In genomic region chr2:109166811-109167210, GRCh38 we compare ENCODE assay signal across 20 cellular contexts. TPM values are rescaled to one million over a fixed set of nuclear protein-coding genes. Genes with fewer than 3 reads are reported as not detected.
DNase-seq lines count a peak whose midpoint lies in the region; ATAC-seq, FAIRE-seq and TF ChIP-seq lines count a peak whose summit lies in the region.
"Had no signal": no experiment of that assay in that cellular context is flagged by ENCODE, and none has a peak within 500 bp of the region (broad histone marks: within the 10 kb centered on the region; RNA-seq: fewer than 3 reads in every experiment).

No MANE protein-coding gene starts in this region.

- POLR2A ChIA-PET in BJ (lab: Charles Lee): interaction anchor here (0.6 kb wide), 1 partner anchor 10 kb away, joined by 3 read pairs; no protein-coding TSS in a partner anchor
- POLR2A ChIA-PET in HepG2 (lab: Yijun Ruan, JAX): no interaction called here

- H3K27me3 ChIP-seq in BJ (ENCODE audit: control insufficient read depth, insufficient read depth, low read length) (no peaks in the 10 kb centered on the region), HepG2 (ENCODE audit: control insufficient read depth in 1 of 2, insufficient read depth in 2 of 2, low read length in 2 of 2) (peaks cover 0 to under 1% of the 10 kb centered on the region in 2 experiments; a peak in 2 of 5 replicates)
- H3K27me3 ChIP-seq: right atrium auricular region, vagina had no signal

- CTCF ChIA-PET in BJ (lab: Yijun Ruan, JAX): interaction anchor here (1.2 to 1.7 kb wide), 3 partner anchors 15 to 39 kb away, joined by 3 to 5 read pairs (median 4); no protein-coding TSS in a partner anchor
- CTCF ChIA-PET in HepG2 (lab: Yijun Ruan, JAX; ENCODE audit: low intra/inter-chr PET ratio, low total read pairs): no interaction called here

- in situ Hi-C loops in HepG2 (cut with HindIII; ENCODE audit: extremely low pct_ligation_motif_present, low pct_unique_long_range_greater_than_20kb): no loop called here

- H3K9ac ChIP-seq in HepG2 (ENCODE audit: insufficient read depth, low read depth, low read length): no peak overlapping the region

- H3K4me1 ChIP-seq in HepG2 (ENCODE audit: insufficient read depth, low read length): no peaks in the 10 kb centered on the region

- no peak for TF ChIP-seq POLR2A in HepG2 (IDR thresholded peaks at IDR 0.05; ENCODE audit: insufficient read depth in 1 of 2, low read depth in 2 of 2, low read length in 2 of 2)

- H3K27ac ChIP-seq in HepG2 (ENCODE audit: extremely low read length, insufficient read depth, low read length): no peak overlapping the region
- H3K27ac ChIP-seq: HL-60, right atrium auricular region, WERI-Rb-1 had no signal

- no peaks in the 10 kb centered on the region for H3K79me2 ChIP-seq in HepG2 (ENCODE audit: insufficient read depth, low read length)

- TF ChIP-seq RAD21 in HepG2 (CRISPR knock-in tag; IDR thresholded peaks at IDR 0.05): no peak

- DNase-seq in BJ (ENCODE audit: low read depth): peak; percentile 29
- peak; percentile 87 for DNase-seq in LHCN-M2 (ENCODE audit: low read depth)
- peak; percentile 82 to 97 for DNase-seq in cardiac fibroblast (ENCODE audit: low read depth in 2 of 2)
- DNase-seq in iris pigment epithelial cell (ENCODE audit: low read depth): peak; percentile 64
- no peak for DNase-seq in sciatic nerve (ENCODE audit: low spot score)
- no peak for DNase-seq in stimulated activated CD4-positive, alpha-beta T cell treated with anti-CD3 and anti-CD28 coated beads, Interleukin-2, amount 100 ng/mL, for 24 hours
- no peak for DNase-seq in OCI-M1 (lab: John Stamatoyannopoulos, UW)
- no peak for DNase-seq in HepG2 (ENCODE audit: low spot score)
- DNase-seq: activated CD4-positive, alpha-beta memory T cell treated with anti-CD3 and anti-CD28 coated beads for 36 hours; activated T-cell treated with anti-CD3 and anti-CD28 coated beads, Interleukin-2, amount 50 U/mL, for 24 hours; effector CD4-positive, alpha-beta T cell; left cardiac atrium; WERI-Rb-1 had no signal

- H4K20me1 ChIP-seq in HepG2 (ENCODE audit: insufficient read depth, low read length): no peaks in the 10 kb centered on the region

- H3K36me3 ChIP-seq in BJ (ENCODE audit: control insufficient read depth, insufficient read depth, low read length): no peaks in the 10 kb centered on the region; the same call in 1 of the 2 replicates
- no peaks in the 10 kb centered on the region for H3K36me3 ChIP-seq in HepG2 (replicated peaks in 1 of 2; ENCODE audit: control insufficient read depth in 1 of 2, insufficient read depth in 2 of 2, low read length in 2 of 2)
- H3K36me3 ChIP-seq: right atrium auricular region, vagina, WERI-Rb-1 had no signal

- H3K4me2 ChIP-seq in HepG2 (ENCODE audit: low read depth, low read length): no peak overlapping the region

- ATAC-seq in sciatic nerve: no peak
- no peak for ATAC-seq in HepG2
- ATAC-seq: GM12878, K562, left cardiac atrium had no signal

- TF ChIP-seq EP300 in HepG2 (IDR thresholded peaks at IDR 0.05; ENCODE audit: low read depth in 2 of 2, low read length in 2 of 2) (no peak), HepG2 (CRISPR knock-in tag; IDR thresholded peaks at IDR 0.05; ENCODE audit: borderline replicate concordance) (no peak)

- TF ChIP-seq CTCF in BJ (IDR thresholded peaks at IDR 0.05; ENCODE audit: insufficient read depth, low read depth, low read length) (no peak), cardiac fibroblast (IDR thresholded peaks at IDR 0.05; ENCODE audit: low read depth, low read length) (no peak), HepG2 (CRISPR knock-in tag; IDR thresholded peaks at IDR 0.05) (no peak)

- BruUV-seq in HepG2 (replicated peaks; lab: Mats Ljungman, UMichigan): no TSS peak

- no peaks in the 10 kb centered on the region for H3K9me3 ChIP-seq in HepG2 (ENCODE audit: low read length)
- H3K9me3 ChIP-seq: right atrium auricular region, vagina had no signal

- no peak overlapping the region for H2AFZ ChIP-seq in HepG2 (ENCODE audit: low read length)

- FAIRE-seq in HepG2 (lab: Jason Lieb, UNC): no peak
- FAIRE-seq: bronchial epithelial cell, frontal cortex, GM12878, K562 had no signal

- 30% methylated on average over 2 of the region's 2 CpGs for WGBS in HepG2 (ENCODE audit: low lambda C conversion rate)

- intact Hi-C loops in sciatic nerve (cut with DNase I) (no loop called here), HepG2 (cut with micrococcal nuclease; ENCODE audit: unreplicated experiment) (no loop called here)

- H3K4me3 ChIP-seq in BJ (ENCODE audit: low read depth, low read length): no peak overlapping the region
- H3K4me3 ChIP-seq in cardiac fibroblast (replicated peaks in 1 of 2; ENCODE audit: low read depth in 2 of 2, low read length in 2 of 2): no peak overlapping the region
- no peak overlapping the region for H3K4me3 ChIP-seq in HepG2 (replicated peaks in 1 of 3; ENCODE audit: insufficient read depth in 1 of 3, low read depth in 2 of 3, low read length in 3 of 3)
- H3K4me3 ChIP-seq: GM12878, K562, right atrium auricular region, vagina had no signal

TF ChIP-seq in HepG2, 621 proteins besides CTCF, POLR2A, EP300 and RAD21:
- TF ChIP-seq KLF9 (CRISPR knock-in tag; IDR thresholded peaks at IDR 0.05; ENCODE audit: low read depth): no peak

RNA-seq across cellular contexts. Expression of gene SH3RF3, which starts 37.8 kb away (rescaled TPM):
- polyA plus RNA-seq in BJ (2011; rRNA removed): 3.2 and 3.6 TPM in 2 replicates
- 7.8 and 8.6 TPM in 2 replicates for polyA minus RNA-seq in BJ (2011; rRNA and poly(A)+ RNA removed)
- total RNA-seq in LHCN-M2 (2014; rRNA removed): 6.6 and 7.4 TPM in 2 replicates
- 5.8 TPM for polyA plus RNA-seq in LHCN-M2 (2012)
- 6.4 TPM for total RNA-seq in sciatic nerve
- total RNA-seq in HepG2 (2016; rRNA removed; fragmentation: Illumina TruSeq; extraction: Trizol): 0.04 TPM in 1 of 2 replicates, not detected in the other
- total RNA-seq in HepG2 (2016; cell fraction: cytosol; rRNA removed; fragmentation: Illumina TruSeq; extraction: Trizol; ENCODE audit: low read depth): not detected in 2 replicates
- 0.02 TPM in 1 of 2 replicates, not detected in the other for total RNA-seq in HepG2 (2016; cell fraction: insoluble cytoplasmic fraction; rRNA removed; fragmentation: Illumina TruSeq; extraction: Trizol)
- total RNA-seq in HepG2 (2016; cell fraction: membrane; rRNA removed; fragmentation: Illumina TruSeq; extraction: Trizol): not detected in 2 replicates
- total RNA-seq in HepG2 (2016; cell fraction: nucleus; rRNA removed; fragmentation: Illumina TruSeq; extraction: Trizol): not detected in 2 replicates
- 0.01 TPM in 1 of 2 replicates, not detected in the other for polyA plus RNA-seq in HepG2 (2011; rRNA removed)
- not detected in 2 replicates for polyA plus RNA-seq in HepG2 (2011; cell fraction: cytosol; rRNA removed)
- polyA plus RNA-seq in HepG2 (2011; cell fraction: nucleus; rRNA removed): 0.02 TPM in 1 of 2 replicates, not detected in the other
- polyA plus RNA-seq in HepG2 (2012): 0.03 and 0.05 TPM in 2 replicates
- not detected in 2 replicates for polyA plus RNA-seq in HepG2 (2016; cell fraction: cytosol; fragmentation: Illumina TruSeq; extraction: Trizol; ENCODE audit: low read depth)
- polyA plus RNA-seq in HepG2 (2016; cell fraction: insoluble cytoplasmic fraction; fragmentation: Illumina TruSeq; extraction: Trizol; ENCODE audit: low read depth): 0.03 TPM in 1 of 2 replicates, not detected in the other
- not detected in 2 replicates for polyA plus RNA-seq in HepG2 (2016; cell fraction: membrane; fragmentation: Illumina TruSeq; extraction: Trizol; ENCODE audit: low read depth)
- polyA plus RNA-seq in HepG2 (2016; cell fraction: nucleus; fragmentation: Illumina TruSeq; extraction: Trizol; ENCODE audit: insufficient read depth, low read depth): not detected in 2 replicates
- 1.4 TPM in 1 of 2 replicates, not detected in the other for polyA minus RNA-seq in HepG2 (2011; rRNA and poly(A)+ RNA removed; ENCODE audit: low replicate concordance)
- polyA minus RNA-seq in HepG2 (2011; cell fraction: cytosol; rRNA and poly(A)+ RNA removed): not detected in 2 replicates
- polyA minus RNA-seq in HepG2 (2011; cell fraction: nucleus; rRNA and poly(A)+ RNA removed): 0.12 and 0.13 TPM in 2 replicates
- polyA plus RNA-seq: K562 had no signal

Comparison
In these comparisons a context has a peak if more than half of its experiments do, and no peak if none do; other contexts are left out.
1. DNase-seq: peak in BJ (single experiment), LHCN-M2 (single experiment), cardiac fibroblast (2 of 2) and iris pigment epithelial cell (single experiment); none in sciatic nerve (single experiment), stimulated activated CD4-positive, alpha-beta T cell treated with anti-CD3 and anti-CD28 coated beads, Interleukin-2, amount 100 ng/mL, for 24 hours (0 of 2), OCI-M1 (single experiment) and HepG2 (single experiment).